8 cellular contexts compared by ENCODE assay signal in genomic region chr3:52454235-52454937, GRCh38. TPM values are rescaled to one million over a fixed set of nuclear protein-coding genes. Genes with fewer than 3 reads are reported as not detected.
A peak's percentile ranks its signal among the peaks of the same experiment; 100 is the strongest.
DNase-seq lines count a peak whose midpoint lies in the region; ATAC-seq and TF ChIP-seq lines count a peak whose summit lies in the region.

No MANE protein-coding gene starts in this region.

- H3K4me3 ChIP-seq in GM12875 (ENCODE audit: low read depth, low read length) (peak overlapping the region; percentile 87), gastroesophageal sphincter (peak overlapping the region; percentile 65 to 95), gastrocnemius medialis (peak overlapping the region; percentile 73 to 95 (median 86))

- H3K27me3 ChIP-seq in gastroesophageal sphincter (no peaks in the 10 kb centered on the region), gastrocnemius medialis (no peaks in the 10 kb centered on the region)

- H3K9me3 ChIP-seq in gastroesophageal sphincter (no peaks in the 10 kb centered on the region), gastrocnemius medialis (no peaks in the 10 kb centered on the region)

- H3K27ac Mint-ChIP-seq in WTC11: peak overlapping the region; percentile 90; the same call in 1 of the 2 replicates

- in situ Hi-C loops in gastrocnemius medialis (cut with MboI; ENCODE audit: low sequenced_read_pairs in 4 of 4): no loop called here

- ATAC-seq in WTC11 (no peak), gastroesophageal sphincter (no peak), gastrocnemius medialis (no peak), HG03025 (IDR thresholded peaks at IDR 0.05; ENCODE audit: low FRiP score, unreplicated experiment) (no peak), HG03159 (IDR thresholded peaks at IDR 0.05; ENCODE audit: unreplicated experiment) (no peak)

- intact Hi-C loops in gastrocnemius medialis (cut with DNase I; ENCODE audit: low total_unique reads): loop anchor here (5.0 to 10.0 kb wide), 4 partner anchors 83 to 390 kb away; partner anchors contain the start of genes GLYCTK, TWF2 and UQCC5

- WGBS in gastroesophageal sphincter (ENCODE audit: low coverage in 1 of 2), 2 donors: 44 to 47% methylated on average over 4 to 6 of the region's 8 CpGs

- TF ChIP-seq CTCF in GM12875 (IDR thresholded peaks at IDR 0.05; ENCODE audit: borderline replicate concordance, insufficient read depth, low read depth, low read length): no peak
- TF ChIP-seq CTCF in WTC11 (IDR thresholded peaks at IDR 0.05): no peak
- TF ChIP-seq CTCF in gastroesophageal sphincter (IDR thresholded peaks at IDR 0.05): no peak
- no peak for TF ChIP-seq CTCF in gastrocnemius medialis (IDR thresholded peaks at IDR 0.05 in 4 of 5, conservative IDR thresholded peaks at IDR 0.05 in 1 of 5)

- H3K27ac ChIP-seq in gastroesophageal sphincter (peak overlapping the region; percentile 67 to 97 (median 96)), gastrocnemius medialis (peak overlapping the region; percentile 94 to 99 (median 97))

- H3K36me3 ChIP-seq in gastroesophageal sphincter: peaks cover 0 to 21% of the 10 kb centered on the region in 2 donors
- H3K36me3 ChIP-seq in gastrocnemius medialis: peaks cover 0 to 18% of the 10 kb centered on the region in 2 donors

- H3K4me1 ChIP-seq in gastroesophageal sphincter: peaks cover 0 to 50% (median 12%) of the 10 kb centered on the region in 3 donors
- H3K4me1 ChIP-seq in gastrocnemius medialis: peaks cover 47 to 50% of the 10 kb centered on the region in 2 donors

- H3K4me1 Mint-ChIP-seq in WTC11: peaks cover 32% of the 10 kb centered on the region

- H3K4me3 Mint-ChIP-seq in WTC11: peak overlapping the region; percentile 98

- TF ChIP-seq EP300 in gastroesophageal sphincter (IDR thresholded peaks at IDR 0.05): no peak

- no peaks in the 10 kb centered on the region for H3K9me3 Mint-ChIP-seq in WTC11

- CTCF ChIA-PET in WTC11 (lab: Charles Lee): interaction anchor here (0.9 to 3.8 kb wide), 5 partner anchors 28 to 220 kb away, joined by 3 to 20 read pairs (median 4); no protein-coding TSS in a partner anchor

- no peaks in the 10 kb centered on the region; the same call in 1 of the 2 replicates for H3K27me3 Mint-ChIP-seq in WTC11 (ENCODE audit: low read depth)

- POLR2A ChIA-PET in WTC11 (lab: Charles Lee): interaction anchor here (0.6 to 1.0 kb wide), 2 partner anchors 23 to 50 kb away, joined by 4 to 9 read pairs; no protein-coding TSS in a partner anchor

- H3K36me3 Mint-ChIP-seq in WTC11: peaks cover 23% of the 10 kb centered on the region

- no peak for DNase-seq in WTC11 (ENCODE audit: low spot score)
- DNase-seq in gastrocnemius medialis: no peak
- no peak for DNase-seq in DMS53 treated with DMSO at 0.1 percent for 48 hours (lab: John Stamatoyannopoulos, UW; ENCODE audit: unreplicated experiment)
- DNase-seq in GM03348 (ENCODE audit: low spot score): no peak

- TF ChIP-seq POLR2A in gastroesophageal sphincter (IDR thresholded peaks at IDR 0.05) (no peak), gastrocnemius medialis (IDR thresholded peaks at IDR 0.05) (no peak)

TF ChIP-seq in WTC11, 78 proteins besides CTCF, POLR2A, EP300 and RAD21:
- TF ChIP-seq ZNF232 (CRISPR knock-in tag; IDR thresholded peaks at IDR 0.05): no peak
- TF ChIP-seq NR2C2 (CRISPR knock-in tag; IDR thresholded peaks at IDR 0.05): no peak
- no peak for TF ChIP-seq ZNF219 (CRISPR knock-in tag; IDR thresholded peaks at IDR 0.05; ENCODE audit: borderline replicate concordance)

RNA-seq across cellular contexts. Expression of gene TNNC1, which starts 0.5 kb away (rescaled TPM):
- total RNA-seq in WTC11 (2021) (4.3 to 5.7 TPM (median 5.6 TPM) in 3 replicates), gastroesophageal sphincter (1 to 10 TPM in 3 of 4 donors, not detected in 1; 1.9 to 4.6 (median 2.4) TPM), gastrocnemius medialis (over 10,000 TPM in 1 of 4 donors, 1,000 to 10,000 TPM in 3; 5,017 to 11,453 (median 7,253) TPM)

RNA-seq across cellular contexts. Expression of gene NISCH, which starts 1.0 kb away (rescaled TPM):
- total RNA-seq in WTC11 (2021): 83.7 to 86.3 TPM (median 85.0 TPM) in 3 replicates
- 10 to 100 TPM; 56.7 to 95.9 (median 78.9) TPM for total RNA-seq in gastroesophageal sphincter
- 10 to 100 TPM; 19.2 to 38.3 (median 25.0) TPM for total RNA-seq in gastrocnemius medialis

RNA-seq across cellular contexts. Expression of gene SEMA3G, which starts 9.5 kb away (rescaled TPM):
- 1.6 to 2.5 TPM (median 2.5 TPM) in 3 replicates for total RNA-seq in WTC11 (2021)
- 10 to 100 TPM in 2 of 4 donors, 1 to 10 TPM in 2; 6.7 to 33.9 (median 20.3) TPM for total RNA-seq in gastroesophageal sphincter
- total RNA-seq in gastrocnemius medialis: 10 to 100 TPM in 3 of 4 donors, 1 to 10 TPM in 1; 3.8 to 20.3 (median 13.1) TPM

RNA-seq across cellular contexts. Expression of gene STAB1, which starts 40.8 kb away (rescaled TPM):
- total RNA-seq in WTC11 (2021) (1.9 to 2.6 TPM (median 2.1 TPM) in 3 replicates), gastroesophageal sphincter (100 to 1,000 TPM in 2 of 4 donors, 10 to 100 TPM in 2; 76.2 to 167 (median 95.8) TPM), gastrocnemius medialis (10 to 100 TPM; 10.3 to 27.2 (median 23.3) TPM)

RNA-seq across cellular contexts. Expression of gene PHF7, which starts 43.9 kb away (rescaled TPM):
- total RNA-seq in WTC11 (2021) (15.4 to 21.1 TPM (median 15.7 TPM) in 3 replicates), gastroesophageal sphincter (10 to 100 TPM in 2 of 4 donors, 1 to 10 TPM in 2; 7.1 to 16.8 (median 10.7) TPM), gastrocnemius medialis (10 to 100 TPM in 1 of 4 donors, 1 to 10 TPM in 3; 3.1 to 11.4 (median 6.8) TPM)

Comparison
In these comparisons a context has a peak if more than half of its experiments do, and no peak if none do; other contexts are left out.
1. RNA of gene TNNC1, which starts 0.5 kb away (total RNA-seq): 5,017 to 11,453 TPM in gastrocnemius medialis; 4.3 to 5.7 TPM in WTC11 and 1.9 to 4.6 TPM in gastroesophageal sphincter; every median in the first group is over 100 times any median in the second.
2. Peak in every context shown above with its lines, with median percentiles within 50 percentile points of each other: H3K4me3 ChIP-seq.